1 cellular context compared by ENCODE assay signal in the genomic region with DNA sequence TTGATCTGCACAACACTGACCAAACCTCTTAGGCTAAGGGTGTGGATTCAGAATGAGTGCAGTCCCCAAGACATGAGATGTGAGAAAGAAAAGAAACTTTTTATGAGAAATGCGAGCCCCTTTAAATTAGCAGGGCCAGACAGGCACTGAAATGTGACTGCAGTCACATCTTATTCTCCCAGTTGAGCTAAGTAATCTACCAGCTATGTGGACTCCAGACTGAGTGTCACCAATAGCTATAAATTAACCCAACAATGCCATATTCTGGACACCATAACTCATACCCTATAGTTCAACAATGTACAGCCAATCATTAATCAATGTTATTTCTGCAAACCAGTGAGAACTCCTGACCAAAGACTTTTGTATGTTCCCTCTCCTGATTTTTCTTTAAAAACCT.
A peak's percentile ranks its signal among the peaks of the same experiment; 100 is the strongest.
TF ChIP-seq lines count a peak whose summit lies in the region.

No MANE protein-coding gene starts in this region.

TF ChIP-seq in K562, 482 proteins besides CTCF, POLR2A, EP300 and RAD21 (continued from another document):
- TF ChIP-seq, protein P1, sequence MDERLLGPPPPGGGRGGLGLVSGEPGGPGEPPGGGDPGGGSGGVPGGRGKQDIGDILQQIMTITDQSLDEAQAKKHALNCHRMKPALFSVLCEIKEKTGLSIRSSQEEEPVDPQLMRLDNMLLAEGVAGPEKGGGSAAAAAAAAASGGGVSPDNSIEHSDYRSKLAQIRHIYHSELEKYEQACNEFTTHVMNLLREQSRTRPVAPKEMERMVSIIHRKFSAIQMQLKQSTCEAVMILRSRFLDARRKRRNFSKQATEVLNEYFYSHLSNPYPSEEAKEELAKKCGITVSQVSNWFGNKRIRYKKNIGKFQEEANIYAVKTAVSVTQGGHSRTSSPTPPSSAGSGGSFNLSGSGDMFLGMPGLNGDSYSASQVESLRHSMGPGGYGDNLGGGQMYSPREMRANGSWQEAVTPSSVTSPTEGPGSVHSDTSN (CRISPR knock-in tag; IDR thresholded peaks at IDR 0.05; ENCODE audit: low read depth), result no peak
- TF ChIP-seq, protein P1 (tag; conservative IDR thresholded peaks at IDR 0.05; ENCODE audit: low read depth), result 0 out of 2 replicates have a peak, but pooled peaks have one; percentile 17
